17 cellular contexts compared by ENCODE assay signal in the genomic region with DNA sequence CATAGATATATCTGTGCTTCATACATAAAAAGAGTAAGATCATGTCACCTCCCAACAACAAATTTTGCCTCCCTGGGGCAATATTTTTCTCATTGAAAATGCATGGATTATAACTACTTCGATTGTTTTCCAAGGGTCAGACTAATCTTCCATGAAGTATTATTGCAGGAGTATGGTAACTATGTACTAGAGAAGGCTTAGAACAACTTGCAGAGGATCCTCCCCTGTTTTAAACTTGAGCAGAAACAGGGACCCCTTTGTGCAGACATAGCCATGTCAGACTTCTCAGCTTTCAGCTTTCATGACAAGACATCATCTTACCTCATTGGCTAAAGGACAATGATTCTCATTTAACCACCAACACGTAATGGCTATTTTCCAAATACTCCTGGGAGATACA. TPM values are rescaled to one million over a fixed set of nuclear protein-coding genes. Genes with fewer than 3 reads are reported as not detected.
DNase-seq lines count a peak whose midpoint lies in the region.
"Had no signal": no experiment of that assay in that cellular context is flagged by ENCODE, and none has a peak within 500 bp of the region (broad histone marks: within the 10 kb centered on the region; RNA-seq: fewer than 3 reads in every experiment).

No MANE protein-coding gene starts in this region.

- DNase-seq in COLO829 (ENCODE audit: low spot score) (peak; percentile 54), RPMI7951 (ENCODE audit: low read depth) (peak; percentile 9), foreskin melanocyte (peak; percentile 80), NCI-H2227 (lab: John Stamatoyannopoulos, UW; ENCODE audit: unreplicated experiment) (no peak)
- DNase-seq in activated effector memory CD4-positive, alpha-beta T cell treated with Interleukin-2 at 50 U/mL for 16 hours = no peak
- DNase-seq: AML-193; CD4-positive, alpha-beta T cell; CD8-positive, alpha-beta T cell; COR-L47; DMS 273 treated with DMSO at 0.1 percent for 48 hours; DMS153; DMS53; DMS79; DND-41; EL; GDM1 had no signal

RNA-seq across cellular contexts. Expression of gene RAB27B, which starts 13.2 kb away (rescaled TPM):
- total RNA-seq in RPMI7951 (2014; rRNA removed; shearing (Covaris generic)) = 7.0 and 8.8 TPM in 2 replicates
- total RNA-seq: G401 had no signal

Comparison
In these comparisons a context has a peak if more than half of its experiments do, and no peak if none do; other contexts are left out.
1. DNase-seq: peak in COLO829 (single experiment), RPMI7951 (single experiment) and foreskin melanocyte (single experiment); none in activated effector memory CD4-positive, alpha-beta T cell treated with Interleukin-2 at 50 U/mL for 16 hours (single experiment) and NCI-H2227 (single experiment).